8 cellular contexts compared by ENCODE assay signal in genomic region chr21:33587792-33588484, GRCh38. TPM values are rescaled to one million over a fixed set of nuclear protein-coding genes. Genes with fewer than 3 reads are reported as not detected.
A peak's percentile ranks its signal among the peaks of the same experiment; 100 is the strongest.
DNase-seq lines count a peak whose midpoint lies in the region; ATAC-seq and TF ChIP-seq lines count a peak whose summit lies in the region.

No MANE protein-coding gene starts in this region.

- ATAC-seq in CD4-positive, CD25-positive, alpha-beta regulatory T cell (ENCODE audit: low read depth in 2 of 2): peak in 1 of 2 donors; percentile 7
- peak; percentile 47 for ATAC-seq in GM18502 (IDR thresholded peaks at IDR 0.05; ENCODE audit: poor library complexity, unreplicated experiment)
- peak; percentile 42 for ATAC-seq in HG02973 (IDR thresholded peaks at IDR 0.05; ENCODE audit: unreplicated experiment)
- ATAC-seq in HG02588 (IDR thresholded peaks at IDR 0.05; ENCODE audit: unreplicated experiment): no peak

- CTCF ChIA-PET in MCF 10A (lab: Yijun Ruan, JAX): interaction anchor here (1.3 kb wide), 1 partner anchor 18 kb away, joined by 3 read pairs; no protein-coding TSS in a partner anchor

- peaks cover 4% of the 10 kb centered on the region for H3K36me3 ChIP-seq in CD4-positive, CD25-positive, alpha-beta regulatory T cell (ENCODE audit: control insufficient read depth, insufficient read depth, low read length)
- H3K36me3 ChIP-seq in skeletal muscle tissue (ENCODE audit: control insufficient read depth in 3 of 3, insufficient read depth in 3 of 3, low read length in 3 of 3): no peaks in the 10 kb centered on the region

- peak; percentile 6 for TF ChIP-seq CTCF in MCF 10A (IDR thresholded peaks at IDR 0.05; ENCODE audit: unreplicated experiment)

- intact Hi-C loops in MCF 10A (cut with micrococcal nuclease): loop anchor here (5.0 kb wide), 1 partner anchor 304 kb away; no protein-coding TSS in a partner anchor

- H3K4me1 Mint-ChIP-seq in CD4-positive, CD25-positive, alpha-beta regulatory T cell: peaks cover 6 to 16% (median 16%) of the 10 kb centered on the region in 4 donors
- peaks cover 5% of the 10 kb centered on the region for H3K4me1 Mint-ChIP-seq in MCF 10A (ENCODE audit: insufficient read depth, unreplicated experiment)

- peaks cover 19% of the 10 kb centered on the region for H3K4me1 ChIP-seq in CD4-positive, CD25-positive, alpha-beta regulatory T cell (ENCODE audit: control insufficient read depth, insufficient read depth, low read length, poor library complexity, severe bottlenecking)
- H3K4me1 ChIP-seq in skeletal muscle tissue (ENCODE audit: control insufficient read depth in 3 of 3, insufficient read depth in 3 of 3, low read length in 3 of 3): peaks cover 11 to 16% (median 12%) of the 10 kb centered on the region in 3 donors

- no TSS peak for BruUV-seq in MCF 10A (replicated peaks; lab: Mats Ljungman, UMichigan)

- H3K9me3 ChIP-seq in CD4-positive, CD25-positive, alpha-beta regulatory T cell (ENCODE audit: control insufficient read depth in 2 of 2, low read length in 2 of 2): no peaks in the 10 kb centered on the region
- H3K9me3 ChIP-seq in skeletal muscle tissue (ENCODE audit: control insufficient read depth in 3 of 3, low read length in 3 of 3): no peaks in the 10 kb centered on the region

- H3K27me3 ChIP-seq in CD4-positive, CD25-positive, alpha-beta regulatory T cell (ENCODE audit: control insufficient read depth, insufficient read depth, low read length): no peaks in the 10 kb centered on the region
- H3K27me3 ChIP-seq in skeletal muscle tissue (ENCODE audit: control insufficient read depth in 3 of 3, insufficient read depth in 3 of 3, low read length in 3 of 3): no peaks in the 10 kb centered on the region

- peak overlapping the region; percentile 87 to 97 (median 88) for H3K4me3 Mint-ChIP-seq in CD4-positive, CD25-positive, alpha-beta regulatory T cell
- H3K4me3 Mint-ChIP-seq in MCF 10A (ENCODE audit: unreplicated experiment): peak overlapping the region; percentile 88

- H3K9me3 Mint-ChIP-seq in CD4-positive, CD25-positive, alpha-beta regulatory T cell: no peaks in the 10 kb centered on the region
- no peaks in the 10 kb centered on the region for H3K9me3 Mint-ChIP-seq in MCF 10A (ENCODE audit: unreplicated experiment)

- peak in 2 of 3 donors; percentile 4 to 48 for DNase-seq in CD4-positive, CD25-positive, alpha-beta regulatory T cell
- DNase-seq in NCI-H748 (lab: John Stamatoyannopoulos, UW; ENCODE audit: unreplicated experiment) (peak; percentile 58), MCF 10A (ENCODE audit: unreplicated experiment) (peak; percentile 40), iPS-NIHi11 (ENCODE audit: low spot score) (peak; percentile 31)

- H3K36me3 Mint-ChIP-seq in CD4-positive, CD25-positive, alpha-beta regulatory T cell: no peaks in the 10 kb centered on the region
- H3K36me3 Mint-ChIP-seq in MCF 10A (ENCODE audit: insufficient read depth, unreplicated experiment): peaks cover 5% of the 10 kb centered on the region

- H3K4me3 ChIP-seq in CD4-positive, CD25-positive, alpha-beta regulatory T cell (ENCODE audit: low read depth, low read length): peak overlapping the region; percentile 78
- peak overlapping the region; percentile 71 to 89 (median 77) for H3K4me3 ChIP-seq in skeletal muscle tissue (ENCODE audit: low read length in 3 of 3)

- peak overlapping the region; percentile 72 for H3K27ac ChIP-seq in CD4-positive, CD25-positive, alpha-beta regulatory T cell (ENCODE audit: insufficient read depth, low read length, poor library complexity, severe bottlenecking)
- peak overlapping the region; percentile 86 for H3K27ac ChIP-seq in skeletal muscle tissue (ENCODE audit: low read depth, low read length)

- H3K27ac Mint-ChIP-seq in CD4-positive, CD25-positive, alpha-beta regulatory T cell: peak overlapping the region; percentile 43 to 88 (median 67)
- H3K27ac Mint-ChIP-seq in MCF 10A (ENCODE audit: low read depth, unreplicated experiment): peak overlapping the region; percentile 67

- POLR2A ChIA-PET in MCF 10A (lab: Yijun Ruan, JAX): interaction anchor here (0.6 to 3.0 kb wide), 20 partner anchors 10 to 817 kb away, joined by 3 to 25 read pairs (median 5); partner anchors contain the start of genes CRYZL1, GART, PAXBP1 and SON

- peak overlapping the region; percentile 63 to 84 (median 77) for H3K9ac ChIP-seq in skeletal muscle tissue (ENCODE audit: low read depth in 1 of 3, low read length in 3 of 3)

- H3K27me3 Mint-ChIP-seq in CD4-positive, CD25-positive, alpha-beta regulatory T cell: no peaks in the 10 kb centered on the region
- H3K27me3 Mint-ChIP-seq in MCF 10A (ENCODE audit: insufficient read depth, unreplicated experiment): no peaks in the 10 kb centered on the region

RNA-seq across cellular contexts. Expression of gene DONSON, which starts 0.5 kb away (rescaled TPM):
- total RNA-seq in CD4-positive, CD25-positive, alpha-beta regulatory T cell: 15.2 TPM
- 1 to 10 TPM; 4.2 to 5.1 (median 4.9) TPM for polyA plus RNA-seq in CD4-positive, CD25-positive, alpha-beta regulatory T cell
- 9.3 and 10.0 TPM in 2 replicates for total RNA-seq in MCF 10A (2022)
- total RNA-seq in skeletal muscle tissue: 15.7 TPM

RNA-seq across cellular contexts. Expression of gene SON, which starts 45.1 kb away (rescaled TPM):
- total RNA-seq in CD4-positive, CD25-positive, alpha-beta regulatory T cell: 358 TPM
- 100 to 1,000 TPM; 429 to 518 (median 444) TPM for polyA plus RNA-seq in CD4-positive, CD25-positive, alpha-beta regulatory T cell
- total RNA-seq in MCF 10A (2022) (289 and 303 TPM in 2 replicates), skeletal muscle tissue (103 TPM)

RNA-seq across cellular contexts. Expression of gene GART, which starts 46.0 kb away (rescaled TPM):
- total RNA-seq in CD4-positive, CD25-positive, alpha-beta regulatory T cell: 44.0 TPM
- polyA plus RNA-seq in CD4-positive, CD25-positive, alpha-beta regulatory T cell: 10 to 100 TPM; 45.5 to 63.9 (median 52.1) TPM
- total RNA-seq in MCF 10A (2022) (166 and 240 TPM in 2 replicates), skeletal muscle tissue (52.2 TPM)

RNA-seq across cellular contexts. Expression of gene CRYZL1, which starts 53.6 kb away (rescaled TPM):
- total RNA-seq in CD4-positive, CD25-positive, alpha-beta regulatory T cell: 35.7 TPM
- 10 to 100 TPM; 27.2 to 31.9 (median 30.8) TPM for polyA plus RNA-seq in CD4-positive, CD25-positive, alpha-beta regulatory T cell
- 35.2 and 40.0 TPM in 2 replicates for total RNA-seq in MCF 10A (2022)
- 35.5 TPM for total RNA-seq in skeletal muscle tissue

RNA-seq across cellular contexts. Expression of gene ITSN1, which starts 54.4 kb away (rescaled TPM):
- total RNA-seq in CD4-positive, CD25-positive, alpha-beta regulatory T cell: 1.1 TPM
- under 1 TPM; 0.17 to 0.98 (median 0.33) TPM for polyA plus RNA-seq in CD4-positive, CD25-positive, alpha-beta regulatory T cell
- total RNA-seq in MCF 10A (2022) (41.1 and 42.6 TPM in 2 replicates), skeletal muscle tissue (21.4 TPM)
